Comparison of ENCODE assay signal across 8 cellular contexts in the genomic region with DNA sequence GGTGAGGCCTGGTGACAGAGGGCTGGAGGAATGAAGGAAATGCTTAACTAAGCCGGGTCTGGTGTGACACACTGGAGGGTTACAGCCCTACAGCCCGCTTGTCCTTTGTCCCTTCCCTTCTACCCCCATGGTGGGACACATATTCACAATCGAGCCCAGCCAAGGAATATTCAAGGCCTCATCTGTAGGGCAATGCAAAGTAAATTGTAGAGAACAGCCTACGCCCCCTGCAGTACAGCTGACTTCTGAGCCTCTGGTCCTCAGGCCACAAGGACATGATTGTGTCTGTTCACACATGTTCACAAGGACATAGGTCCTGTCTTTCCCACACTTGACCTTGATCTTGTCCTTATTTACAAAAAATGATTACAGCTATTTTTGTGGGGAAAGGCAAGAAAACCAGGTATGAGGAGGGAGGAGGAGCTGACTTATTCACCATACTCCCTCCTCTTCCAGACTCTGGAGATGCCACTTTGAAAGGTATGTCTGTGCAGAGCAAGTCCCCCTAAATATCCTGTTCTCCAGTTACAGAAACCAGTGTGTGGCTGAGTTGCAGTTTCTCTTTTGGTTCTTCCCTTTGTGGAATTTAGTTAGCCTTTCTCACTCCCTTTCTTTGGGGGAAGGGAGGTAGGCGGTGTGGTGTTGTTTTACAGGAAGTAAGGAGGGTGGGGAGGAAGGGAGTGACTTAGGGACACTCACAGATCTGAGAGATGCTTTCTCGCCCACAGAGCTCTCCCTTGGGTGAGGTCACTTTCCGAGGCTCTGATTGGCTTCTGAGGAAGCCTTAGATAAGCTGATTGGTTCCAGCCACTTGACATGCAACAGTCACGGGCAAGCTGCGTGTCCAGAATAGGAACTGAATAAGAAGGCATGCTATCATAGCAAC. TPM values are rescaled to one million over a fixed set of nuclear protein-coding genes. Genes with fewer than 3 reads are reported as not detected.
A peak's percentile ranks its signal among the peaks of the same experiment; 100 is the strongest.
DNase-seq lines count a peak whose midpoint lies in the region; ATAC-seq and TF ChIP-seq lines count a peak whose summit lies in the region.

No MANE protein-coding gene starts in this region.

- peaks cover 0 to 68% of the 10 kb centered on the region in 2 donors for H3K4me1 ChIP-seq in right atrium auricular region
- H3K4me1 ChIP-seq in prostate gland (replicated peaks): peaks cover 17% of the 10 kb centered on the region

- TF ChIP-seq CTCF in GM12864 (IDR thresholded peaks at IDR 0.05; ENCODE audit: low read depth, low read length, missing control alignments) (peak; percentile 44), right atrium auricular region (IDR thresholded peaks at IDR 0.05) (peak in 1 of 2 donors; percentile 46), prostate gland (IDR thresholded peaks at IDR 0.05) (peak in 2 of 4 experiments; percentile 1 to 22)

- peak; percentile 99 for DNase-seq in GM12864 (ENCODE audit: low read depth)
- peak; percentile 94 for DNase-seq in NCI-H1048 (lab: John Stamatoyannopoulos, UW)
- peak; percentile 100 for DNase-seq in SW480 (ENCODE audit: low spot score)
- peak; percentile 29 to 97 (median 86) for DNase-seq in amygdala (lab: John Stamatoyannopoulos, UW)
- peak; percentile 99 for DNase-seq in right atrium auricular region (ENCODE audit: low spot score)
- peak; percentile 95 for DNase-seq in prostate gland (ENCODE audit: low spot score)
- no peak for DNase-seq in NCI-H1694 treated with DMSO at 0.1 percent for 48 hours (lab: John Stamatoyannopoulos, UW)

- no peaks in the 10 kb centered on the region for H3K27me3 ChIP-seq in right atrium auricular region
- no peaks in the 10 kb centered on the region for H3K27me3 ChIP-seq in prostate gland (replicated peaks; ENCODE audit: insufficient read depth)

- no peak overlapping the region; the same call in 1 of the 2 replicates for H3K4me3 ChIP-seq in GM12864 (ENCODE audit: low read depth, low read length)
- H3K4me3 ChIP-seq in right atrium auricular region: peak overlapping the region; percentile 13 to 37
- peak overlapping the region in 1 of 2 donors; percentile 8 for H3K4me3 ChIP-seq in prostate gland

- H3K27ac ChIP-seq in right atrium auricular region (peak overlapping the region; percentile 96 to 98), prostate gland (peak overlapping the region; percentile 88 to 90)

- H3K36me3 ChIP-seq in right atrium auricular region: no peaks in the 10 kb centered on the region
- H3K36me3 ChIP-seq in prostate gland: no peaks in the 10 kb centered on the region

- peak; percentile 73 for TF ChIP-seq POLR2A in prostate gland (IDR thresholded peaks at IDR 0.05)

- ATAC-seq in HG02588 (IDR thresholded peaks at IDR 0.05; ENCODE audit: unreplicated experiment): peak; percentile 91

- H3K9me3 ChIP-seq in right atrium auricular region: no peaks in the 10 kb centered on the region
- H3K9me3 ChIP-seq in prostate gland: no peaks in the 10 kb centered on the region

- WGBS in prostate gland: 9% methylated on average over 9 of the region's 9 CpGs

- intact Hi-C loops in prostate gland (cut with DNase I): loop anchor here (2.0 kb wide), 1 partner anchor 30 kb away; no protein-coding TSS in a partner anchor

RNA-seq across cellular contexts. Expression of a gene that starts 14.6 kb away (rescaled TPM):
- total RNA-seq in right atrium auricular region (10 to 100 TPM; 36.4 to 45.2 TPM), prostate gland (10 to 100 TPM; 20.3 to 23.2 TPM)

RNA-seq across cellular contexts. Expression of a gene that starts 14.7 kb away (rescaled TPM):
- 1 to 10 TPM; 1.5 to 3.4 TPM for total RNA-seq in right atrium auricular region
- total RNA-seq in prostate gland: 1 to 10 TPM; 1.6 to 2.4 TPM

RNA-seq across cellular contexts. Expression of a gene that starts 17.3 kb away (rescaled TPM):
- total RNA-seq in right atrium auricular region (1,000 to 10,000 TPM in 1 of 2 donors, 100 to 1,000 TPM in 1; 898 to 1,186 TPM), prostate gland (100 to 1,000 TPM; 618 to 736 TPM)

RNA-seq across cellular contexts. Expression of a gene that starts 21.3 kb away (rescaled TPM):
- total RNA-seq in right atrium auricular region (10 to 100 TPM; 26.6 to 36.6 TPM), prostate gland (10 to 100 TPM; 30.0 to 31.8 TPM)

RNA-seq across cellular contexts. Expression of a gene that starts 42.4 kb away (rescaled TPM):
- total RNA-seq in right atrium auricular region: 100 to 1,000 TPM in 1 of 2 donors, 10 to 100 TPM in 1; 73.3 to 153 TPM
- 1 to 10 TPM in 1 of 2 donors, not detected in 1; 1.2 TPM for total RNA-seq in prostate gland
